26 cellular contexts compared by ENCODE assay signal in genomic region chr6:143063631-143064030, GRCh38.
"Had no signal": no experiment of that assay in that cellular context is flagged by ENCODE, and none has a peak within 500 bp of the region (broad histone marks: within the 10 kb centered on the region; RNA-seq: fewer than 3 reads in every experiment).

No MANE protein-coding gene starts in this region.

- H3K27ac ChIP-seq: colonic mucosa, right atrium auricular region, skin epidermis, stomach, upper lobe of right lung, WERI-Rb-1 had no signal

- H3K27me3 Mint-ChIP-seq: central memory CD8-positive, alpha-beta T cell; progenitor cell of endocrine pancreas had no signal

- DNase-seq: activated CD4-positive, alpha-beta T cell treated with anti-CD3 and anti-CD28 coated beads, Interleukin-2, amount 50 U/mL, for 4 hours; activated effector memory CD4-positive, alpha-beta T cell treated with anti-CD3 and anti-CD28 coated beads, Interleukin-2, amount 50 U/mL, for 16 hours; activated naive CD4-positive, alpha-beta T cell treated with anti-CD3 and anti-CD28 coated beads, Interleukin-2, amount 50 U/mL, for 16 hours; activated T-cell treated with anti-CD3 and anti-CD28 coated beads, Interleukin-2, amount 50 U/mL, for 72 hours; aorta; colonic mucosa; erythroblast; foreskin melanocyte; glutamatergic neuron; hypothalamus; immature natural killer cell; kidney glomerular epithelial cell; left ventricle myocardium inferior; stimulated activated CD4-positive, alpha-beta T cell treated with anti-CD3 and anti-CD28 coated beads, Interleukin-15, amount 100 ng/mL, for 24 hours; stimulated activated CD4-positive, alpha-beta T cell treated with anti-CD3 and anti-CD28 coated beads, Interleukin-2, amount 100 ng/mL, for 48 hours; stomach; T-helper 2 cell; upper lobe of right lung; WERI-Rb-1 had no signal

- H3K9me3 Mint-ChIP-seq: activated T-cell treated with anti-CD3 and anti-CD28 coated beads, Interleukin-2, amount 50 U/mL, for 72 hours; central memory CD8-positive, alpha-beta T cell; immature natural killer cell; neural crest cell had no signal

- H3K27ac Mint-ChIP-seq: activated T-cell treated with anti-CD3 and anti-CD28 coated beads, Interleukin-2, amount 50 U/mL, for 72 hours; progenitor cell of endocrine pancreas had no signal

- H3K27me3 ChIP-seq: colonic mucosa, right atrium auricular region, stomach, upper lobe of right lung had no signal

- H3K4me3 ChIP-seq: colonic mucosa, left ventricle myocardium inferior, right atrium auricular region, skin epidermis, stomach, thoracic aorta, upper lobe of right lung had no signal

- H3K4me3 Mint-ChIP-seq: activated T-cell treated with anti-CD3 and anti-CD28 coated beads, Interleukin-2, amount 50 U/mL, for 72 hours; central memory CD8-positive, alpha-beta T cell; immature natural killer cell had no signal

- ATAC-seq: activated T-cell treated with anti-CD3 and anti-CD28 coated beads, Interleukin-2, amount 50 U/mL, for 72 hours; upper lobe of right lung had no signal

- H3K9me3 ChIP-seq: colonic mucosa, left ventricle myocardium inferior, right atrium auricular region, stomach, thoracic aorta, upper lobe of right lung had no signal

- H3K36me3 ChIP-seq: colonic mucosa, left ventricle myocardium inferior, right atrium auricular region, stomach, thoracic aorta, upper lobe of right lung, WERI-Rb-1 had no signal

- H3K4me1 ChIP-seq: colonic mucosa, upper lobe of right lung had no signal

- FAIRE-seq: endometrium had no signal
